In the genomic region with DNA sequence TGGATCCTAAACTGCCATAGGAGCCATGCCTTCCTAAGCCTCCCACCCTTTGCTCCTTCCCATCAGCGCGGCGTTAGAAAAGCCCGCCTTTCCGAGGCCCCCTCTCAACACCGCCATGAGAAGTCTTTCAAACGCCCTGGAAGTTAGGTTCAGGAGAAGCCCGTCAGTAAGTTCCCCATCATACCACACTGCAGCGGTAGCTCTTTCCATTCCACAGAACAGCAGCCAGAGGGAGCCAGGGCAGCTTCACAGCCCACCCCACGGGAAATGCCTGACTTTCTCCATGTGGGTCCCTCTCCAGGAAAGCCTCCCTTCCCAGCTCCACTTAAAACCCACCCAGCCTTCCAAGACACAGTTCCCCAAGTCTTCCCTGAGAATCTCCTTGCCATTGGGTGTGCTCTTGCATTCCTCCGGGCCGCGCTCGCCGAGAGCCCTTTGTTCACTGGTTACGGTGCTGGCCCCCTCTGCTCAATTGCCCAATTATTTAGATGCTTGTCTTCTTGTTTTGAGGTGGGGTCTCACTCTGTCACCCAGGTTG, we compare ENCODE assay signal across 9 cellular contexts. TPM values are rescaled to one million over a fixed set of nuclear protein-coding genes. Genes with fewer than 3 reads are reported as not detected.
DNase-seq lines count a peak whose midpoint lies in the region; ATAC-seq and TF ChIP-seq lines count a peak whose summit lies in the region.
"Had no signal": no experiment of that assay in that cellular context is flagged by ENCODE, and none has a peak within 500 bp of the region (broad histone marks: within the 10 kb centered on the region; RNA-seq: fewer than 3 reads in every experiment).

No MANE protein-coding gene starts in this region.

- H3K4me2 ChIP-seq in hepatocyte, result peak overlapping the region; percentile 68

- WGBS in hepatocyte (ENCODE audit: low lambda C conversion rate, missing lambda C conversion rate), result 85% methylated on average over 16 of the region's 16 CpGs

- H3K27me3 Mint-ChIP-seq in T-helper 2 cell treated with Interferon-gamma antibody and Interleukin-4, amounts not matched to agents 5 μg/mL and 100 μg/mL, for 36 hours (ENCODE audit: low read depth), result peaks cover 14% of the 10 kb centered on the region
- H3K27me3 Mint-ChIP-seq in activated T-helper 1 cell treated with anti-CD3 and anti-CD28 coated beads, Interleukin-12 subunit alpha, Interleukin-12 subunit beta, Interleukin-2, Interleukin-4 antibody, amounts not matched to agents 30 ng/mL and 10 ng/mL and 1 ng/mL, durations not matched to agents 14 hours and 24 hours and 36 hours (ENCODE audit: insufficient read depth), result peaks cover 10% of the 10 kb centered on the region

- no peak overlapping the region for H2AFZ ChIP-seq in hepatocyte

- H3K4me3 ChIP-seq in hepatocyte, result no peak overlapping the region
- H3K4me3 ChIP-seq in stomach smooth muscle (ENCODE audit: low read length in 2 of 2), result peak overlapping the region; percentile 69 to 82

- ATAC-seq in GM21423 (IDR thresholded peaks at IDR 0.05; ENCODE audit: unreplicated experiment), result no peak
- no peak for ATAC-seq in GM19397 (IDR thresholded peaks at IDR 0.05; ENCODE audit: unreplicated experiment)

- H3K9me3 Mint-ChIP-seq in T-helper 2 cell treated with Interferon-gamma antibody and Interleukin-4, amounts not matched to agents 5 μg/mL and 100 μg/mL, for 36 hours, result no peaks in the 10 kb centered on the region
- no peaks in the 10 kb centered on the region for H3K9me3 Mint-ChIP-seq in activated T-helper 1 cell treated with anti-CD3 and anti-CD28 coated beads, Interleukin-12 subunit alpha, Interleukin-12 subunit beta, Interleukin-2, Interleukin-4 antibody, amounts not matched to agents 30 ng/mL and 10 ng/mL and 1 ng/mL, durations not matched to agents 14 hours and 24 hours and 36 hours

- peak overlapping the region; percentile 78 for H3K27ac Mint-ChIP-seq in T-helper 2 cell treated with Interferon-gamma antibody and Interleukin-4, amounts not matched to agents 5 μg/mL and 100 μg/mL, for 36 hours
- H3K27ac Mint-ChIP-seq in activated T-helper 1 cell treated with anti-CD3 and anti-CD28 coated beads, Interleukin-12 subunit alpha, Interleukin-12 subunit beta, Interleukin-2, Interleukin-4 antibody, amounts not matched to agents 30 ng/mL and 10 ng/mL and 1 ng/mL, durations not matched to agents 14 hours and 24 hours and 36 hours, result peak overlapping the region; percentile 84

- H3K9ac ChIP-seq in stomach smooth muscle (ENCODE audit: low read length in 2 of 2), result peak overlapping the region in 1 of 2 donors; percentile 66

- H3K36me3 ChIP-seq in hepatocyte (replicated peaks; ENCODE audit: insufficient read depth, low read depth) (no peaks in the 10 kb centered on the region), stomach smooth muscle (ENCODE audit: control insufficient read depth in 2 of 2, insufficient read depth in 2 of 2, low read length in 2 of 2) (no peaks in the 10 kb centered on the region)

- peak; percentile 35 for TF ChIP-seq CTCF in hepatocyte (IDR thresholded peaks at IDR 0.05; ENCODE audit: poor library complexity)

- H3K4me3 Mint-ChIP-seq in T-helper 2 cell treated with Interferon-gamma antibody and Interleukin-4, amounts not matched to agents 5 μg/mL and 100 μg/mL, for 36 hours, result peak overlapping the region; percentile 68
- H3K4me3 Mint-ChIP-seq in activated T-helper 1 cell treated with anti-CD3 and anti-CD28 coated beads, Interleukin-12 subunit alpha, Interleukin-12 subunit beta, Interleukin-2, Interleukin-4 antibody, amounts not matched to agents 30 ng/mL and 10 ng/mL and 1 ng/mL, durations not matched to agents 14 hours and 24 hours and 36 hours, result peak overlapping the region; percentile 60

- H3K79me2 ChIP-seq in hepatocyte, result peaks cover 17% of the 10 kb centered on the region

- H3K9me2 ChIP-seq in hepatocyte (replicated peaks; ENCODE audit: insufficient read depth), result no peaks in the 10 kb centered on the region

- H3K4me1 Mint-ChIP-seq in T-helper 2 cell treated with Interferon-gamma antibody and Interleukin-4, amounts not matched to agents 5 μg/mL and 100 μg/mL, for 36 hours (ENCODE audit: low read depth), result peaks cover 30% of the 10 kb centered on the region
- H3K4me1 Mint-ChIP-seq in activated T-helper 1 cell treated with anti-CD3 and anti-CD28 coated beads, Interleukin-12 subunit alpha, Interleukin-12 subunit beta, Interleukin-2, Interleukin-4 antibody, amounts not matched to agents 30 ng/mL and 10 ng/mL and 1 ng/mL, durations not matched to agents 14 hours and 24 hours and 36 hours (ENCODE audit: low read depth), result peaks cover 29% of the 10 kb centered on the region

- no peaks in the 10 kb centered on the region for H4K20me1 ChIP-seq in hepatocyte (ENCODE audit: insufficient read depth, poor library complexity, severe bottlenecking)

- intact Hi-C loops in activated T-helper 1 cell treated with anti-CD3 and anti-CD28 coated beads, Interleukin-12 subunit alpha, Interleukin-12 subunit beta, Interleukin-2, Interleukin-4 antibody, amounts not matched to agents 30 ng/mL and 10 ng/mL and 1 ng/mL, durations not matched to agents 14 hours and 24 hours and 36 hours (cut with micrococcal nuclease), result loop anchor here (5.0 to 10.0 kb wide), 2 partner anchors 499 to 881 kb away; no protein-coding TSS in a partner anchor

- H3K4me1 ChIP-seq in hepatocyte (ENCODE audit: insufficient read depth) (peaks cover 19% of the 10 kb centered on the region), stomach smooth muscle (ENCODE audit: control insufficient read depth, insufficient read depth, low read length) (peaks cover 6% of the 10 kb centered on the region)

- H3K27ac ChIP-seq in hepatocyte, result peak overlapping the region; percentile 54
- H3K27ac ChIP-seq in stomach smooth muscle (ENCODE audit: low read length), result peak overlapping the region; percentile 63

- H3K27me3 ChIP-seq in hepatocyte (no peaks in the 10 kb centered on the region), stomach smooth muscle (ENCODE audit: control insufficient read depth in 1 of 2, insufficient read depth in 2 of 2, low read length in 2 of 2) (no peaks in the 10 kb centered on the region)

- peaks cover 2% of the 10 kb centered on the region for H3K36me3 Mint-ChIP-seq in T-helper 2 cell treated with Interferon-gamma antibody and Interleukin-4, amounts not matched to agents 5 μg/mL and 100 μg/mL, for 36 hours (ENCODE audit: low read depth)
- H3K36me3 Mint-ChIP-seq in activated T-helper 1 cell treated with anti-CD3 and anti-CD28 coated beads, Interleukin-12 subunit alpha, Interleukin-12 subunit beta, Interleukin-2, Interleukin-4 antibody, amounts not matched to agents 30 ng/mL and 10 ng/mL and 1 ng/mL, durations not matched to agents 14 hours and 24 hours and 36 hours (ENCODE audit: low read depth), result peaks cover 6% of the 10 kb centered on the region

- DNase-seq in T-helper 2 cell treated with Interferon-gamma antibody and Interleukin-4, amounts not matched to agents 5 μg/mL and 100 μg/mL, for 36 hours (ENCODE audit: low spot score), result no peak
- no peak for DNase-seq in T-helper 2 cell
- no peak for DNase-seq in activated T-helper 1 cell treated with anti-CD3 and anti-CD28 coated beads, Interleukin-12 subunit alpha, Interleukin-12 subunit beta, Interleukin-2, Interleukin-4 antibody, amounts not matched to agents 30 ng/mL and 10 ng/mL and 1 ng/mL, durations not matched to agents 14 hours and 24 hours and 36 hours (ENCODE audit: low spot score)
- no peak for DNase-seq in hepatocyte (ENCODE audit: low spot score)
- DNase-seq in GDM1 (lab: John Stamatoyannopoulos, UW), result no peak

- no peaks in the 10 kb centered on the region for H3K9me3 ChIP-seq in hepatocyte (ENCODE audit: low read depth)
- no peaks in the 10 kb centered on the region for H3K9me3 ChIP-seq in stomach smooth muscle (ENCODE audit: control insufficient read depth in 2 of 2, low read length in 2 of 2)

RNA-seq across cellular contexts. Expression of a gene that starts 28.7 kb away (rescaled TPM):
- total RNA-seq in activated T-helper 1 cell treated with anti-CD3 and anti-CD28 coated beads, Interleukin-12 subunit alpha, Interleukin-12 subunit beta, Interleukin-2, Interleukin-4 antibody, amounts not matched to agents 30 ng/mL and 10 ng/mL and 1 ng/mL, durations not matched to agents 14 hours and 24 hours and 36 hours, result 12.6 and 12.9 TPM in 2 replicates
- total RNA-seq in hepatocyte, result 6.9 and 14.9 TPM in 2 replicates
- 8.1 and 10.1 TPM in 2 replicates for polyA plus RNA-seq in hepatocyte

RNA-seq across cellular contexts. Expression of a gene that starts 44.9 kb away (rescaled TPM):
- total RNA-seq in activated T-helper 1 cell treated with anti-CD3 and anti-CD28 coated beads, Interleukin-12 subunit alpha, Interleukin-12 subunit beta, Interleukin-2, Interleukin-4 antibody, amounts not matched to agents 30 ng/mL and 10 ng/mL and 1 ng/mL, durations not matched to agents 14 hours and 24 hours and 36 hours, result 29.0 and 30.6 TPM in 2 replicates
- total RNA-seq in hepatocyte, result 59.2 and 65.2 TPM in 2 replicates
- 50.0 and 51.4 TPM in 2 replicates for polyA plus RNA-seq in hepatocyte

RNA-seq across cellular contexts. Expression of a gene that starts 56.0 kb away (rescaled TPM):
- not detected in 2 replicates for total RNA-seq in activated T-helper 1 cell treated with anti-CD3 and anti-CD28 coated beads, Interleukin-12 subunit alpha, Interleukin-12 subunit beta, Interleukin-2, Interleukin-4 antibody, amounts not matched to agents 30 ng/mL and 10 ng/mL and 1 ng/mL, durations not matched to agents 14 hours and 24 hours and 36 hours
- 0.13 TPM in 1 of 2 replicates, not detected in the other for total RNA-seq in hepatocyte
- polyA plus RNA-seq in hepatocyte, result not detected in 2 replicates
- total RNA-seq: renal cortical epithelial cell had no signal
